27 cellular contexts compared by ENCODE assay signal in genomic region chr21:29330797-29331196, GRCh38.
"Had no signal": no experiment of that assay in that cellular context is flagged by ENCODE, and none has a peak within 500 bp of the region (broad histone marks: within the 10 kb centered on the region; RNA-seq: fewer than 3 reads in every experiment).

No MANE protein-coding gene starts in this region.

- DNase-seq: activated CD4-positive, alpha-beta T cell treated with anti-CD3 and anti-CD28 coated beads for 48 hours; activated CD4-positive, alpha-beta T cell treated with anti-CD3 and anti-CD28 coated beads, Interleukin-2, amount 50 U/mL, for 48 hours; activated CD8-positive, alpha-beta memory T cell treated with anti-CD3 and anti-CD28 coated beads for 24 hours; activated effector memory CD4-positive, alpha-beta T cell treated with Interleukin-2 at 50 U/mL for 16 hours; activated naive CD4-positive, alpha-beta T cell treated with Interleukin-2 at 50 U/mL for 16 hours; anterior cingulate cortex; dermis blood vessel endothelial cell; effector memory CD4-positive, alpha-beta T cell; left colon; mammary epithelial cell; naive B cell; nephron progenitor cell; ovary; stimulated activated CD4-positive, alpha-beta T cell treated with anti-CD3 and anti-CD28 coated beads, Interleukin-15, amount 100 ng/mL, for 24 hours; stimulated activated CD4-positive, alpha-beta T cell treated with anti-CD3 and anti-CD28 coated beads, Interleukin-2, amount 100 ng/mL, for 24 hours; stimulated activated naive B cell treated with anti-CD40 and anti-IgM and Interleukin-4, amounts not matched to agents 10 μg/mL and 1 μg/mL and 100 μg/mL, for 72 hours had no signal

- H3K9me3 ChIP-seq: gastroesophageal sphincter, neutrophil, ovary, prostate gland, suprapubic skin, tibial nerve had no signal

- H3K27me3 Mint-ChIP-seq: activated naive CD8-positive, alpha-beta T cell; naive B cell; stimulated activated naive B cell treated with anti-CD40 and anti-IgM and Interleukin-4, amounts not matched to agents 10 μg/mL and 1 μg/mL and 100 μg/mL, for 72 hours had no signal

- ATAC-seq: activated CD4-positive, CD25-positive, alpha-beta regulatory T cell treated with anti-CD3 and anti-CD28 coated beads, Interleukin-2, amount 50 U/mL, for 24 hours; gastroesophageal sphincter; left colon; stimulated activated naive B cell treated with anti-CD40 and anti-IgM and Interleukin-4, amounts not matched to agents 10 μg/mL and 1 μg/mL and 100 μg/mL, for 72 hours had no signal

- H3K36me3 ChIP-seq: ovary, prostate gland had no signal

- H3K27ac ChIP-seq: gastroesophageal sphincter, hepatocyte, neutrophil, ovary, prostate gland, suprapubic skin, tibial nerve had no signal

- H3K4me1 ChIP-seq: prostate gland had no signal

- H3K4me3 Mint-ChIP-seq: activated naive CD8-positive, alpha-beta T cell; mesothelial cell of epicardium; naive B cell; nephron progenitor cell; stimulated activated naive B cell treated with anti-CD40 and anti-IgM and Interleukin-4, amounts not matched to agents 10 μg/mL and 1 μg/mL and 100 μg/mL, for 72 hours had no signal

- H3K4me3 ChIP-seq: gastroesophageal sphincter, hepatocyte, ovary, prostate gland, suprapubic skin, tibial nerve had no signal

- H3K27me3 ChIP-seq: gastroesophageal sphincter, hepatocyte, neutrophil, ovary, suprapubic skin, tibial nerve had no signal

- H3K9me3 Mint-ChIP-seq: mesothelial cell of epicardium; naive B cell; nephron progenitor cell; stimulated activated naive B cell treated with anti-CD40 and anti-IgM and Interleukin-4, amounts not matched to agents 10 μg/mL and 1 μg/mL and 100 μg/mL, for 72 hours had no signal

- FAIRE-seq: colon, keratinocyte had no signal

- H3K27ac Mint-ChIP-seq: activated naive CD8-positive, alpha-beta T cell; mesothelial cell of epicardium; stimulated activated naive B cell treated with anti-CD40 and anti-IgM and Interleukin-4, amounts not matched to agents 10 μg/mL and 1 μg/mL and 100 μg/mL, for 72 hours had no signal

- H3K4me1 Mint-ChIP-seq: mesothelial cell of epicardium, nephron progenitor cell had no signal
